ENCODE assay signal across 8 cellular contexts in the genomic region with DNA sequence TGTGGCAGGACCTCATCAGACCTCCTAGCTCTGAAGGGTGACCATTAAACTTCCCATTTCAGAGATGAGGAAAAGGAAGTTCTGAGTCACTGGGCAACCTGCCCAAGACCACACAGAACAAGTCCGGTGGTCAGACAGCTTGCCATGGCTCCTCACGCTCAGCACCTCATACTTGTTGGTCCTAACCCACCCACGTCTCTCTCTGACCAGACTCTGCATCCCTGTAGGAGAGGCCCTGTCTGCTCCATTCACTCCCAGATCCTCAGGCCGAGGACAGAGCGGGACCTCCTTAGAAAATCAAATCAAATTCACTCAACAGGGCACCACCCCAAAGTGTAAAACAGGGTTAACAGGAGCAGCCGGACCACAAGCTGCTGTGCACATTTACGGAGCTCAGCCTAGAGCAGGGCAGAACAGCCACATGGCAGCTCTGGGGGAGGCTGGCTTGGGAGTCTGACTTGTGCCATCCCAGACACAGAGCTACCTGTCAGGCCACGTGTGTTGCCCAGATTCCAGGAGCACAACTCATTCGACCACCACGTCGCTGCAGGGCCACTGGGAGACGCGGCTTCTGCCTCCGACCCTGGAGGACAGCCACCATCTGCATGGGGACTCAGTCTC. TPM values are rescaled to one million over a fixed set of nuclear protein-coding genes. Genes with fewer than 3 reads are reported as not detected.
DNase-seq lines count a peak whose midpoint lies in the region; FAIRE-seq lines count a peak whose summit lies in the region.

No MANE protein-coding gene starts in this region.

- DNase-seq in RCC 7860 (ENCODE audit: low spot score) (peak; percentile 83), mesenteric fat pad (ENCODE audit: low spot score) (peak; percentile 90), urothelium cell line (ENCODE audit: low spot score) (peak; percentile 30), germinal center (ENCODE audit: low spot score) (no peak), NCI-H1417 (lab: John Stamatoyannopoulos, UW) (no peak)
- no peak for DNase-seq in stimulated activated naive CD4-positive, alpha-beta T cell treated with Interleukin-2 at 50 U/mL for 16 hours (lab: John Stamatoyannopoulos, UW)

- no peaks in the 10 kb centered on the region for H3K27me3 ChIP-seq in duodenal mucosa (ENCODE audit: control insufficient read depth in 1 of 2, insufficient read depth in 2 of 2, low read length in 2 of 2)

- H3K4me1 ChIP-seq in duodenal mucosa (ENCODE audit: control insufficient read depth in 1 of 2, insufficient read depth in 2 of 2, low read length in 2 of 2): peaks cover 28 to 38% of the 10 kb centered on the region in 2 donors

- H3K4me3 ChIP-seq in GM08714 (ENCODE audit: low read length) (peak overlapping the region; percentile 87; the same call in 1 of the 2 replicates), duodenal mucosa (ENCODE audit: low read depth in 1 of 2, low read length in 2 of 2) (peak overlapping the region; percentile 45 to 56)

- H3K27ac ChIP-seq in duodenal mucosa (ENCODE audit: low read depth, low read length): no peak overlapping the region

- no peaks in the 10 kb centered on the region for H3K9me3 ChIP-seq in duodenal mucosa (ENCODE audit: control insufficient read depth in 1 of 2, low read length in 2 of 2)

- FAIRE-seq in RCC 7860 (lab: Jason Lieb, UNC): peak; percentile 79
- FAIRE-seq in urothelium cell line (lab: Jason Lieb, UNC): peak; percentile 40

- H3K36me3 ChIP-seq in duodenal mucosa (ENCODE audit: control insufficient read depth in 1 of 2, insufficient read depth in 2 of 2, low read length in 2 of 2): peaks cover 0 to 4% of the 10 kb centered on the region in 2 donors

- peak overlapping the region; percentile 12 to 32 for H3K9ac ChIP-seq in duodenal mucosa (ENCODE audit: low read depth in 1 of 2, low read length in 2 of 2)

RNA-seq across cellular contexts. Expression of a gene that starts 1.7 kb away (rescaled TPM):
- total RNA-seq in mesenteric fat pad: 53.5 TPM

RNA-seq across cellular contexts. Expression of a gene that starts 51.7 kb away (rescaled TPM):
- 7.9 TPM for total RNA-seq in mesenteric fat pad

Comparison
In these comparisons a context has a peak if more than half of its experiments do, and no peak if none do; other contexts are left out.
1. DNase-seq: peak in RCC 7860 (single experiment), mesenteric fat pad (single experiment) and urothelium cell line (single experiment); none in germinal center (single experiment), stimulated activated naive CD4-positive, alpha-beta T cell treated with Interleukin-2 at 50 U/mL for 16 hours (single experiment) and NCI-H1417 (0 of 3).